23 cellular contexts compared by ENCODE assay signal in genomic region chr2:65943099-65943786, GRCh38.
"Had no signal": no experiment of that assay in that cellular context is flagged by ENCODE, and none has a peak within 500 bp of the region (broad histone marks: within the 10 kb centered on the region; RNA-seq: fewer than 3 reads in every experiment).

No MANE protein-coding gene starts in this region.

- H3K36me3 ChIP-seq: esophagus squamous epithelium, gastrocnemius medialis, heart right ventricle, left lung, lower lobe of right lung had no signal

- H3K27me3 ChIP-seq: esophagus squamous epithelium, gastrocnemius medialis, heart right ventricle, left lung had no signal

- H3K4me1 ChIP-seq: esophagus squamous epithelium, gastrocnemius medialis, heart right ventricle, left lung, lower lobe of right lung had no signal

- H3K4me3 Mint-ChIP-seq: dendritic cell treated with granulocyte-macrophage colony-stimulating factor and Interleukin-4, amounts not matched to agents 40 ng/mL and 50 ng/mL, for 4 days; effector memory CD8-positive, alpha-beta T cell; endodermal cell; mesothelial cell of epicardium had no signal

- H3K9me3 Mint-ChIP-seq: endodermal cell, mesothelial cell of epicardium had no signal

- H3K36me3 Mint-ChIP-seq: mesothelial cell of epicardium had no signal

- H3K27ac ChIP-seq: epithelial cell of prostate, esophagus squamous epithelium, gastrocnemius medialis, heart right ventricle, left lung, lower lobe of right lung had no signal

- H3K4me3 ChIP-seq: esophagus squamous epithelium, gastrocnemius medialis, heart right ventricle, left lung, lower lobe of right lung, mucosa of descending colon had no signal

- H3K27me3 Mint-ChIP-seq: dendritic cell treated with granulocyte-macrophage colony-stimulating factor and Interleukin-4, amounts not matched to agents 40 ng/mL and 50 ng/mL, for 4 days; effector memory CD8-positive, alpha-beta T cell had no signal

- H3K27ac Mint-ChIP-seq: dendritic cell treated with granulocyte-macrophage colony-stimulating factor and Interleukin-4, amounts not matched to agents 40 ng/mL and 50 ng/mL, for 4 days; effector memory CD8-positive, alpha-beta T cell; endodermal cell; mesothelial cell of epicardium had no signal

- ATAC-seq: effector memory CD8-positive, alpha-beta T cell; esophagus mucosa; gastrocnemius medialis; heart right ventricle; left cardiac atrium; left lung; left ventricle myocardium superior; lower lobe of right lung; mucosa of descending colon had no signal

- H3K4me1 Mint-ChIP-seq: mesothelial cell of epicardium had no signal

- DNase-seq: cortex of kidney; effector CD8-positive, alpha-beta T cell; effector memory CD8-positive, alpha-beta T cell; endodermal cell; erythroblast; esophagus squamous epithelium; foreskin fibroblast; foreskin melanocyte; gastrocnemius medialis; glutamatergic neuron; head of caudate nucleus; heart right ventricle; hippocampal formation; left cardiac atrium; left ventricle myocardium superior; lower lobe of right lung; mesenchymal stem cell had no signal

- H3K9me3 ChIP-seq: esophagus squamous epithelium, gastrocnemius medialis, lower lobe of right lung, mucosa of descending colon had no signal
